Comparison of ENCODE assay signal across 1 cellular context in genomic region chr10:13724484-13724883, GRCh38.
TF ChIP-seq lines count a peak whose summit lies in the region.

No MANE protein-coding gene starts in this region.

TF ChIP-seq in IMR-90, 13 proteins besides CTCF, POLR2A, EP300 and RAD21:
- TF ChIP-seq FOS (IDR thresholded peaks at IDR 0.05; ENCODE audit: low read depth, low read length) = no peak
- peak; percentile 46; the same call in 1 of the 2 replicates for TF ChIP-seq MXI1 (IDR thresholded peaks at IDR 0.05; ENCODE audit: borderline replicate concordance, low read depth, low read length)
- no peak for TF ChIP-seq NFE2L2 (IDR thresholded peaks at IDR 0.05; ENCODE audit: low read depth, low read length)
- TF ChIP-seq RCOR1 (IDR thresholded peaks at IDR 0.05; ENCODE audit: insufficient replicate concordance, low read length) = no peak
- TF ChIP-seq USF2 (IDR thresholded peaks at IDR 0.05; ENCODE audit: low read depth, low read length) = peak; percentile 37; the same call in 1 of the 2 replicates
- no peak for TF ChIP-seq ELK1 (IDR thresholded peaks at IDR 0.05; ENCODE audit: borderline replicate concordance, low read depth, low read length)
- TF ChIP-seq RFX5 (IDR thresholded peaks at IDR 0.05; ENCODE audit: low read depth, low read length) = no peak
- TF ChIP-seq BHLHE40 (IDR thresholded peaks at IDR 0.05; ENCODE audit: low read depth, low read length) = peak; percentile 71; the same call in 1 of the 2 replicates
